9 cellular contexts compared by ENCODE assay signal in the genomic region with DNA sequence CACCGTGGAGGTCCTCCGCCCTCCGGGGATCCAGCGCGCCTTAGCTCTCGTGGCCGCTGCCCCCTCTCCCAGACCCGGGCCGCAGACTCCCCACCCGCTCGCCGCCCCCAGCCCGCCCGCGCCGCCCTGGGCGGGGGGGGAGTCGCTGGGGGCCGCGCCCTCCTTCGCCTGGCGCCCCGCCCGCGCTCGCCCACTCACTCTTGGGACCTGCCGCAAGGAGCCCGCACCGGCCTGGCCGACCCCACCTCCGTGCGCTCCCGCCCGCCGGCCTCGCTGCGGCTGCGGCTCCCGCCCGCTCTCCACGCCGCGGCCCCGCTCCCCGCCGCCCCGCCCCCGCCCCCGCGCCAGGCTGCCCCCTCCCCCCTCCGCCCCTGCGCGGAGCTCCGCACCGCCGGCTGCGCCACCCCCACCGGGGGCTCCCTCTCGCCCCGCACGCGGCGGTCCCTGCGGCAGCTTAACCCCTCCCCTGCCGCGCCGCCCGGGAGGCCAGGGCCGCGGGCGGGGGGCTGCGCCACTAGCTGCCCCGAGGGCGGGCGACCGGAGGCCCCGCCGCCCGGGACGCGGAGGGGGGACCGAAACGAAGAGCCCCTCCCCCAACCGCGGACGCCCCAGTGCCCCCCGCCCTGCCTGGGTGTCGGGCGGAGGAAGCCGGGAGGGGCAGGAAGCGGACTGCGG. TPM values are rescaled to one million over a fixed set of nuclear protein-coding genes. Genes with fewer than 3 reads are reported as not detected.
DNase-seq lines count a peak whose midpoint lies in the region; ATAC-seq and TF ChIP-seq lines count a peak whose summit lies in the region.
"Had no signal": no experiment of that assay in that cellular context is flagged by ENCODE, and none has a peak within 500 bp of the region (broad histone marks: within the 10 kb centered on the region; RNA-seq: fewer than 3 reads in every experiment).

No MANE protein-coding gene starts in this region.

- DNase-seq in HAP-1 (ENCODE audit: low spot score in 2 of 2) (peak in 1 of 2 experiments; percentile 48), left ventricle myocardium superior (peak; percentile 65), NCI-H345 (lab: John Stamatoyannopoulos, UW) (no peak), RPMI8226 (no peak)
- peak; percentile 40 for DNase-seq in activated CD8-positive, alpha-beta T cell treated with anti-CD3 and anti-CD28 coated beads for 36 hours
- peak; percentile 45 for DNase-seq in stimulated activated CD8-positive, alpha-beta memory T cell treated with anti-CD3 and anti-CD28 coated beads, Interleukin-4, amount 100 ng/mL, for 24 hours (ENCODE audit: low read depth)

- H3K27ac Mint-ChIP-seq in activated CD8-positive, alpha-beta T cell treated with anti-CD3 and anti-CD28 coated beads for 36 hours = peak overlapping the region; percentile 89

- H3K36me3 Mint-ChIP-seq in activated CD8-positive, alpha-beta T cell treated with anti-CD3 and anti-CD28 coated beads for 36 hours (ENCODE audit: low read depth) = no peaks in the 10 kb centered on the region

- peak overlapping the region; percentile 73 for H3K4me3 Mint-ChIP-seq in activated CD8-positive, alpha-beta T cell treated with anti-CD3 and anti-CD28 coated beads for 36 hours

- peaks cover 4% of the 10 kb centered on the region; the same call in 1 of the 2 replicates for H3K27me3 ChIP-seq in HAP-1 (ENCODE audit: low read depth)

- H3K9me3 Mint-ChIP-seq in activated CD8-positive, alpha-beta T cell treated with anti-CD3 and anti-CD28 coated beads for 36 hours = no peaks in the 10 kb centered on the region

- no peaks in the 10 kb centered on the region for H3K9me3 ChIP-seq in HAP-1

- H3K4me1 ChIP-seq in HAP-1 = peaks cover 14% of the 10 kb centered on the region; the same call in 1 of the 2 replicates

- CTCF ChIA-PET in activated CD8-positive, alpha-beta T cell treated with anti-CD3 and anti-CD28 coated beads for 36 hours (lab: Charles Lee) = interaction anchor here (0.7 to 6.8 kb wide), 16 partner anchors 11 to 390 kb away, joined by 3 to 54 read pairs (median 5); a partner anchor contains a TSS

- POLR2A ChIA-PET in activated CD8-positive, alpha-beta T cell treated with anti-CD3 and anti-CD28 coated beads for 36 hours (lab: Charles Lee) = interaction anchor here (1.1 to 16.1 kb wide), 4 partner anchors 23 to 66 kb away, joined by 3 to 331 read pairs (median 3); a partner anchor contains a TSS

- peaks cover 19% of the 10 kb centered on the region for H3K4me1 Mint-ChIP-seq in activated CD8-positive, alpha-beta T cell treated with anti-CD3 and anti-CD28 coated beads for 36 hours (ENCODE audit: low read depth)

- no peaks in the 10 kb centered on the region for H3K36me3 ChIP-seq in HAP-1 (replicated peaks)
- H3K36me3 ChIP-seq: SJSA1 had no signal

- H3K4me3 ChIP-seq in HAP-1 = peak overlapping the region; percentile 36
- H3K4me3 ChIP-seq: SJSA1 had no signal

- intact Hi-C loops in activated CD8-positive, alpha-beta T cell treated with anti-CD3 and anti-CD28 coated beads for 36 hours (cut with micrococcal nuclease) = loop anchor here (10.0 kb wide), 1 partner anchor 60 kb away; no protein-coding TSS in a partner anchor
- intact Hi-C loops in left ventricle myocardium superior (cut with micrococcal nuclease) = no loop called here

- no peak for ATAC-seq in activated CD8-positive, alpha-beta T cell treated with anti-CD3 and anti-CD28 coated beads for 36 hours
- ATAC-seq in left ventricle myocardium superior (no peak), HG03108 (IDR thresholded peaks at IDR 0.05; ENCODE audit: unreplicated experiment) (no peak), HG03460 (IDR thresholded peaks at IDR 0.05; ENCODE audit: unreplicated experiment) (no peak)

- TF ChIP-seq CTCF in activated CD8-positive, alpha-beta T cell treated with anti-CD3 and anti-CD28 coated beads for 36 hours (IDR thresholded peaks at IDR 0.05) = no peak

- no peaks in the 10 kb centered on the region for H3K27me3 Mint-ChIP-seq in activated CD8-positive, alpha-beta T cell treated with anti-CD3 and anti-CD28 coated beads for 36 hours

- in situ Hi-C loops in HAP-1 (cut with MboI; ENCODE audit: low sequenced_read_pairs) = no loop called here

RNA-seq across cellular contexts. Expression of a gene that starts 0.7 kb away (rescaled TPM):
- 1 to 10 TPM; 7.8 to 8.2 TPM for total RNA-seq in activated CD8-positive, alpha-beta T cell treated with anti-CD3 and anti-CD28 coated beads for 36 hours
- total RNA-seq in left ventricle myocardium superior = 44.5 TPM

RNA-seq across cellular contexts. Expression of a gene that starts 15.1 kb away (rescaled TPM):
- 1 to 10 TPM; 1.2 to 3.3 TPM for total RNA-seq in activated CD8-positive, alpha-beta T cell treated with anti-CD3 and anti-CD28 coated beads for 36 hours
- 175 TPM for total RNA-seq in left ventricle myocardium superior

RNA-seq across cellular contexts. Expression of a gene that starts 21.7 kb away (rescaled TPM):
- total RNA-seq in activated CD8-positive, alpha-beta T cell treated with anti-CD3 and anti-CD28 coated beads for 36 hours = under 1 TPM; 0.07 to 0.22 TPM
- 0.97 TPM for total RNA-seq in left ventricle myocardium superior
- total RNA-seq: SJSA1 had no signal

RNA-seq across cellular contexts. Expression of a gene that starts 33.7 kb away (rescaled TPM):
- 100 to 1,000 TPM; 325 to 342 TPM for total RNA-seq in activated CD8-positive, alpha-beta T cell treated with anti-CD3 and anti-CD28 coated beads for 36 hours
- 191 TPM for total RNA-seq in left ventricle myocardium superior

RNA-seq across cellular contexts. Expression of a gene that starts 58.3 kb away (rescaled TPM):
- total RNA-seq in activated CD8-positive, alpha-beta T cell treated with anti-CD3 and anti-CD28 coated beads for 36 hours = 10 to 100 TPM; 56.4 to 58.0 TPM
- 8.6 TPM for total RNA-seq in left ventricle myocardium superior

Comparison
In these comparisons a context has a peak if more than half of its experiments do, and no peak if none do; other contexts are left out.
1. DNase-seq: peak in activated CD8-positive, alpha-beta T cell treated with anti-CD3 and anti-CD28 coated beads for 36 hours (single experiment), left ventricle myocardium superior (single experiment) and stimulated activated CD8-positive, alpha-beta memory T cell treated with anti-CD3 and anti-CD28 coated beads, Interleukin-4, amount 100 ng/mL, for 24 hours (single experiment); none in NCI-H345 (single experiment) and RPMI8226 (single experiment).
2. RNA of a gene that starts 15.1 kb away (total RNA-seq): 175 TPM in left ventricle myocardium superior (single experiment); 1.2 to 3.3 TPM in activated CD8-positive, alpha-beta T cell treated with anti-CD3 and anti-CD28 coated beads for 36 hours; every median in the first group is over 10 times any median in the second.